ENCODE assay signal across 10 cellular contexts in the genomic region with DNA sequence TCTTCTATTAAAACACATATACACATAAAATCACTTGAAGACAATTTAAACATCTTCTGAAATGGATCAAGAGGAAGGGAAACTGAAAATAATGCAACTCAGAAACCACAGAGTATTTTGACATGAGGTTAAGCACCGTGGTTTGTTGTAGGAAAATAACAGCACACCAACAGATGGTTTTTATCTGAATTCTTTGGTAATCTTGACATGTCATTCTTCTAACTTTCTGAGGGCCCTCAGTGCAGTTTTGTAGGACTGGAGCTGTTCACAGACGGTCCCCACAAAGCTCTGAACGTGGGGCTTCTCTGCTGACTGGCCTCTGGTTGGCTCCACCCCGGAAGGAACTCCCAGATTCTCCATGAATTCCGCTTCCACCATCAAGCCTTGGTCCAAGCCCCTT. TPM values are rescaled to one million over a fixed set of nuclear protein-coding genes. Genes with fewer than 3 reads are reported as not detected.
DNase-seq lines count a peak whose midpoint lies in the region; ATAC-seq, FAIRE-seq and TF ChIP-seq lines count a peak whose summit lies in the region.
"Had no signal": no experiment of that assay in that cellular context is flagged by ENCODE, and none has a peak within 500 bp of the region (broad histone marks: within the 10 kb centered on the region; RNA-seq: fewer than 3 reads in every experiment).

No MANE protein-coding gene starts in this region.

- ATAC-seq in GM18508 (IDR thresholded peaks at IDR 0.05; ENCODE audit: insufficient read depth, unreplicated experiment) (peak; percentile 59), GM21619 (IDR thresholded peaks at IDR 0.05; ENCODE audit: unreplicated experiment) (peak; percentile 58), HG03575 (IDR thresholded peaks at IDR 0.05; ENCODE audit: extremely low read depth, insufficient number of reproducible peaks, low FRiP score, unreplicated experiment) (peak; percentile 47)

- no peaks in the 10 kb centered on the region for H3K27me3 ChIP-seq in vagina

- no peak for DNase-seq in vagina (ENCODE audit: extremely low spot score in 2 of 2)
- DNase-seq in nucleus accumbens (lab: John Stamatoyannopoulos, UW) = no peak
- DNase-seq in cerebellar nuclear complex (lab: John Stamatoyannopoulos, UW) = no peak
- DNase-seq in NK-92 (lab: John Stamatoyannopoulos, UW; ENCODE audit: unreplicated experiment) = no peak
- DNase-seq: activated naive CD4-positive, alpha-beta T cell treated with Interleukin-2 at 50 U/mL for 16 hours had no signal

- intact Hi-C loops in vagina (cut with DNase I) = no loop called here

- no peaks in the 10 kb centered on the region for H3K4me1 ChIP-seq in vagina

- no peaks in the 10 kb centered on the region for H3K36me3 ChIP-seq in vagina

- TF ChIP-seq CTCF in vagina (IDR thresholded peaks at IDR 0.05) = no peak

- no peak for TF ChIP-seq POLR2A in vagina (IDR thresholded peaks at IDR 0.05)

- no peaks in the 10 kb centered on the region for H3K9me3 ChIP-seq in vagina

- no peak overlapping the region for H3K4me3 ChIP-seq in vagina

- FAIRE-seq in endometrium (lab: Jason Lieb, UNC) = peak; percentile 62

- H3K27ac ChIP-seq in vagina = no peak overlapping the region

RNA-seq across cellular contexts. Expression of gene TLR8, which starts 16.0 kb away (rescaled TPM):
- 0.25 TPM for total RNA-seq in vagina
- total RNA-seq: NCI-H460 had no signal

RNA-seq across cellular contexts. Expression of gene TLR7, which starts 23.6 kb away (rescaled TPM):
- not detected for total RNA-seq in vagina
- total RNA-seq: NCI-H460 had no signal
